ENCODE assay signal across 1 cellular context in genomic region chr17:28910534-28910933, GRCh38.
TF ChIP-seq lines count a peak whose summit lies in the region.

No MANE protein-coding gene starts in this region.

TF ChIP-seq in HepG2, 621 proteins besides CTCF, POLR2A, EP300 and RAD21:
- TF ChIP-seq NFYB (CRISPR knock-in tag; IDR thresholded peaks at IDR 0.05) (no peak), GMEB2 (CRISPR knock-in tag; IDR thresholded peaks at IDR 0.05; ENCODE audit: low read depth) (no peak), POLR2AphosphoS2 (IDR thresholded peaks at IDR 0.05; ENCODE audit: low read depth, low read length) (no peak), NPAS2 (CRISPR knock-in tag; IDR thresholded peaks at IDR 0.05; ENCODE audit: borderline replicate concordance) (no peak), JUN (CRISPR knock-in tag; IDR thresholded peaks at IDR 0.05) (no peak), PRDM10 (CRISPR knock-in tag; IDR thresholded peaks at IDR 0.05; ENCODE audit: low read depth) (peak; percentile 47; the same call in 1 of the 2 replicates)
- TF ChIP-seq, protein P1, sequence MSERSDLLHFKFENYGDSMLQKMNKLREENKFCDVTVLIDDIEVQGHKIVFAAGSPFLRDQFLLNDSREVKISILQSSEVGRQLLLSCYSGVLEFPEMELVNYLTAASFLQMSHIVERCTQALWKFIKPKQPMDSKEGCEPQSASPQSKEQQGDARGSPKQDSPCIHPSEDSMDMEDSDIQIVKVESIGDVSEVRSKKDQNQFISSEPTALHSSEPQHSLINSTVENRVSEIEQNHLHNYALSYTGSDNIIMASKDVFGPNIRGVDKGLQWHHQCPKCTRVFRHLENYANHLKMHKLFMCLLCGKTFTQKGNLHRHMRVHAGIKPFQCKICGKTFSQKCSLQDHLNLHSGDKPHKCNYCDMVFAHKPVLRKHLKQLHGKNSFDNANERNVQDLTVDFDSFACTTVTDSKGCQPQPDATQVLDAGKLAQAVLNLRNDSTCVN (CRISPR knock-in tag; IDR thresholded peaks at IDR 0.05; ENCODE audit: borderline replicate concordance), result no peak
- TF ChIP-seq, protein P2, sequence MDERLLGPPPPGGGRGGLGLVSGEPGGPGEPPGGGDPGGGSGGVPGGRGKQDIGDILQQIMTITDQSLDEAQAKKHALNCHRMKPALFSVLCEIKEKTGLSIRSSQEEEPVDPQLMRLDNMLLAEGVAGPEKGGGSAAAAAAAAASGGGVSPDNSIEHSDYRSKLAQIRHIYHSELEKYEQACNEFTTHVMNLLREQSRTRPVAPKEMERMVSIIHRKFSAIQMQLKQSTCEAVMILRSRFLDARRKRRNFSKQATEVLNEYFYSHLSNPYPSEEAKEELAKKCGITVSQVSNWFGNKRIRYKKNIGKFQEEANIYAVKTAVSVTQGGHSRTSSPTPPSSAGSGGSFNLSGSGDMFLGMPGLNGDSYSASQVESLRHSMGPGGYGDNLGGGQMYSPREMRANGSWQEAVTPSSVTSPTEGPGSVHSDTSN (CRISPR knock-in tag; IDR thresholded peaks at IDR 0.05), result no peak
